Comparison of ENCODE assay signal across 15 cellular contexts in genomic region chr1:242788771-242789170, GRCh38.
DNase-seq lines count a peak whose midpoint lies in the region; ATAC-seq and TF ChIP-seq lines count a peak whose summit lies in the region.
"Had no signal": no experiment of that assay in that cellular context is flagged by ENCODE, and none has a peak within 500 bp of the region (broad histone marks: within the 10 kb centered on the region; RNA-seq: fewer than 3 reads in every experiment).

No MANE protein-coding gene starts in this region.

- TF ChIP-seq CTCF in chondrocyte (IDR thresholded peaks at IDR 0.05) = no peak

- H3K27me3 Mint-ChIP-seq in chondrocyte (ENCODE audit: low read depth) = peaks cover 3% of the 10 kb centered on the region
- H3K27me3 Mint-ChIP-seq in activated CD8-positive, alpha-beta T cell treated with anti-CD3 and anti-CD28 coated beads, Interleukin-2, amount 10 ng/mL, durations not matched to agents 7 days and 5 days (ENCODE audit: low read depth) = no peaks in the 10 kb centered on the region

- no peak overlapping the region for H3K4me3 Mint-ChIP-seq in chondrocyte (ENCODE audit: unreplicated experiment)
- no peak overlapping the region for H3K4me3 Mint-ChIP-seq in activated CD8-positive, alpha-beta T cell treated with anti-CD3 and anti-CD28 coated beads, Interleukin-2, amount 10 ng/mL, durations not matched to agents 7 days and 5 days
- H3K4me3 Mint-ChIP-seq: neural progenitor cell had no signal

- H3K27ac Mint-ChIP-seq in chondrocyte (ENCODE audit: unreplicated experiment) = no peak overlapping the region
- no peak overlapping the region for H3K27ac Mint-ChIP-seq in activated CD8-positive, alpha-beta T cell treated with anti-CD3 and anti-CD28 coated beads, Interleukin-2, amount 10 ng/mL, durations not matched to agents 7 days and 5 days
- H3K27ac Mint-ChIP-seq: neural progenitor cell had no signal

- POLR2A ChIA-PET in activated CD8-positive, alpha-beta T cell treated with anti-CD3 and anti-CD28 coated beads, Interleukin-2, amount 10 ng/mL, durations not matched to agents 7 days and 5 days (lab: Charles Lee) = no interaction called here

- CTCF ChIA-PET in activated CD8-positive, alpha-beta T cell treated with anti-CD3 and anti-CD28 coated beads, Interleukin-2, amount 10 ng/mL, durations not matched to agents 7 days and 5 days (lab: Charles Lee) = no interaction called here

- H3K9me3 Mint-ChIP-seq in chondrocyte (ENCODE audit: low read depth) = peaks cover 11% of the 10 kb centered on the region
- no peaks in the 10 kb centered on the region for H3K9me3 Mint-ChIP-seq in activated CD8-positive, alpha-beta T cell treated with anti-CD3 and anti-CD28 coated beads, Interleukin-2, amount 10 ng/mL, durations not matched to agents 7 days and 5 days (ENCODE audit: insufficient read depth)

- DNase-seq in hepatic stellate cell (ENCODE audit: low spot score) (no peak), chondrocyte (ENCODE audit: low spot score) (no peak), hypothalamus (lab: John Stamatoyannopoulos, UW) (no peak)
- DNase-seq in activated CD8-positive, alpha-beta T cell treated with anti-CD3 and anti-CD28 coated beads, Interleukin-2, amount 10 ng/mL, durations not matched to agents 7 days and 5 days = no peak
- DNase-seq: activated CD4-positive, alpha-beta T cell treated with anti-CD3 and anti-CD28 coated beads for 1 hour; activated effector memory CD4-positive, alpha-beta T cell treated with anti-CD3 and anti-CD28 coated beads, Interleukin-2, amount 50 U/mL, for 16 hours; C1 segment of cervical spinal cord; caudate nucleus; NCI-H510A treated with DMSO at 0.1 percent for 48 hours; stimulated activated CD4-positive, alpha-beta T cell treated with anti-CD3 and anti-CD28 coated beads, Interleukin-15, amount 100 ng/mL, for 24 hours had no signal

- ATAC-seq in GM18508 (IDR thresholded peaks at IDR 0.05; ENCODE audit: insufficient read depth, unreplicated experiment) (peak; percentile 88), GM21360 (IDR thresholded peaks at IDR 0.05; ENCODE audit: unreplicated experiment) (peak; percentile 60), HG02943 (IDR thresholded peaks at IDR 0.05; ENCODE audit: low read depth, unreplicated experiment) (peak; percentile 83), HG03571 (IDR thresholded peaks at IDR 0.05; ENCODE audit: unreplicated experiment) (peak; percentile 87)
- no peak for ATAC-seq in activated CD8-positive, alpha-beta T cell treated with anti-CD3 and anti-CD28 coated beads, Interleukin-2, amount 10 ng/mL, durations not matched to agents 7 days and 5 days

- no peaks in the 10 kb centered on the region for H3K4me1 Mint-ChIP-seq in chondrocyte (ENCODE audit: low read depth)
- no peaks in the 10 kb centered on the region for H3K4me1 Mint-ChIP-seq in activated CD8-positive, alpha-beta T cell treated with anti-CD3 and anti-CD28 coated beads, Interleukin-2, amount 10 ng/mL, durations not matched to agents 7 days and 5 days (ENCODE audit: low read depth)

- H3K36me3 Mint-ChIP-seq in chondrocyte (ENCODE audit: low read depth) = no peaks in the 10 kb centered on the region
- no peaks in the 10 kb centered on the region for H3K36me3 Mint-ChIP-seq in activated CD8-positive, alpha-beta T cell treated with anti-CD3 and anti-CD28 coated beads, Interleukin-2, amount 10 ng/mL, durations not matched to agents 7 days and 5 days (ENCODE audit: low read depth)
- H3K36me3 Mint-ChIP-seq: neural progenitor cell had no signal
